Comparison of ENCODE assay signal across 11 cellular contexts in the genomic region with DNA sequence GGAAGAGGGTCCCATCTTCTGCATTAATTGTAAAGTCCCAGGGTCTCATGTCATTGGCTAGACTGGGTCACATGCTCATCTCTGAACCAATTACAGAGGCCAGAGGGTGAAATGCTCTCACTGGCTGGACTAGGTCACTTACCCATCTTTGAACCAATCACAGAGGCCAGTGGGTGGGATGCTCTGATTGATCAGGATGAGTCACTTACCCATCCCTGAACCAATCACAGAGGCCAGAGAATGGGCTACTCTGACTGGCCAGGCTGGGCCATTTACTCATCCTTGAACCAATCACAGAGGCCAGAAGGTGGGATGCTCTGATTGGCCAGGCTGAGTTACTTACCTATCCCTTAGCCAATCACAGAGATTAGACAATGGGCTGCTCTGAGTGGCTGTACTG. TPM values are rescaled to one million over a fixed set of nuclear protein-coding genes. Genes with fewer than 3 reads are reported as not detected.
DNase-seq lines count a peak whose midpoint lies in the region; ATAC-seq, FAIRE-seq and TF ChIP-seq lines count a peak whose summit lies in the region.
"Had no signal": no experiment of that assay in that cellular context is flagged by ENCODE, and none has a peak within 500 bp of the region (broad histone marks: within the 10 kb centered on the region; RNA-seq: fewer than 3 reads in every experiment).

No MANE protein-coding gene starts in this region.

- no peaks in the 10 kb centered on the region for H3K36me3 ChIP-seq in HEK293 (ENCODE audit: control insufficient read depth in 2 of 2, insufficient read depth in 1 of 2, low read length in 2 of 2)
- H3K36me3 ChIP-seq in pancreas, result no peaks in the 10 kb centered on the region
- H3K36me3 ChIP-seq in esophagus muscularis mucosa, result no peaks in the 10 kb centered on the region

- no peak overlapping the region for H3K27ac Mint-ChIP-seq in activated B cell treated with CpG ODN at 0.5 μM for 24 hours

- H3K27me3 Mint-ChIP-seq in activated B cell treated with CpG ODN at 0.5 μM for 24 hours, result no peaks in the 10 kb centered on the region

- H3K4me3 ChIP-seq in HEK293 (ENCODE audit: low read depth, low read length), result no peak overlapping the region
- H3K4me3 ChIP-seq in pancreas, result no peak overlapping the region
- H3K4me3 ChIP-seq in esophagus muscularis mucosa, result no peak overlapping the region

- H3K36me3 Mint-ChIP-seq in activated B cell treated with CpG ODN at 0.5 μM for 24 hours (ENCODE audit: low read depth), result no peaks in the 10 kb centered on the region

- TF ChIP-seq CTCF in HEK293 (tag by site-specific recombination; IDR thresholded peaks at IDR 0.05) (no peak), activated B cell treated with CpG ODN at 0.5 μM for 24 hours (IDR thresholded peaks at IDR 0.05) (no peak), pancreas (IDR thresholded peaks at IDR 0.05) (no peak), esophagus muscularis mucosa (IDR thresholded peaks at IDR 0.05) (no peak)

- H3K9me3 ChIP-seq in HEK293 (ENCODE audit: control insufficient read depth, insufficient read depth, low read depth, low read length) (no peaks in the 10 kb centered on the region), pancreas (no peaks in the 10 kb centered on the region), esophagus muscularis mucosa (peaks cover 0 to 12% (median 10%) of the 10 kb centered on the region in 4 donors)

- H3K4me3 Mint-ChIP-seq in activated B cell treated with CpG ODN at 0.5 μM for 24 hours, result no peak overlapping the region

- no peak for FAIRE-seq in pancreas (lab: Jason Lieb, UNC)
- FAIRE-seq: G401.6 had no signal

- TF ChIP-seq POLR2A in esophagus muscularis mucosa (IDR thresholded peaks at IDR 0.05; ENCODE audit: low read depth), result no peak

- H3K9me3 Mint-ChIP-seq in activated B cell treated with CpG ODN at 0.5 μM for 24 hours, result peaks cover 10% of the 10 kb centered on the region

- no peaks in the 10 kb centered on the region for H3K4me1 Mint-ChIP-seq in activated B cell treated with CpG ODN at 0.5 μM for 24 hours

- H3K4me1 ChIP-seq in HEK293 (ENCODE audit: control insufficient read depth, insufficient read depth, low read length) (no peaks in the 10 kb centered on the region), pancreas (no peaks in the 10 kb centered on the region), esophagus muscularis mucosa (peaks cover 0 to 4% (median 3%) of the 10 kb centered on the region in 4 donors)

- H3K27me3 ChIP-seq in pancreas (no peaks in the 10 kb centered on the region), esophagus muscularis mucosa (peaks cover 0 to 15% (median 0%) of the 10 kb centered on the region in 4 donors)

- no peak for TF ChIP-seq EP300 in esophagus muscularis mucosa (IDR thresholded peaks at IDR 0.05)

- peak; percentile 18 for ATAC-seq in activated B cell treated with CpG ODN at 0.5 μM for 24 hours (ENCODE audit: low read depth)
- ATAC-seq in pancreas, result no peak
- ATAC-seq in HG03442 (IDR thresholded peaks at IDR 0.05; ENCODE audit: unreplicated experiment), result no peak

- intact Hi-C loops in activated B cell treated with CpG ODN at 0.5 μM for 24 hours (cut with micrococcal nuclease), result no loop called here
- intact Hi-C loops in pancreas (cut with DNase I), result no loop called here
- intact Hi-C loops in esophagus muscularis mucosa (cut with DNase I), result no loop called here

- H3K27ac ChIP-seq in HEK293 (ENCODE audit: extremely low read depth, low read depth, low read length) (no peak overlapping the region), pancreas (no peak overlapping the region), esophagus muscularis mucosa (replicated peaks in 1 of 4) (no peak overlapping the region)

- DNase-seq in AG20443 (ENCODE audit: low spot score) (peak; percentile 36), activated B cell treated with CpG ODN at 0.5 μM for 24 hours (no peak), hepatic stellate cell (ENCODE audit: low spot score) (peak; percentile 74), pancreas (no peak), esophagus muscularis mucosa (ENCODE audit: extremely low spot score) (no peak), NCI-H2029 treated with DMSO at 0.1 percent for 48 hours (lab: John Stamatoyannopoulos, UW) (no peak)
- DNase-seq: head of caudate nucleus had no signal

- CTCF ChIA-PET in HEK293 (lab: Yijun Ruan, JAX) (interaction anchor here (0.6 kb wide), 1 partner anchor 53 kb away, joined by 3 read pairs; no protein-coding TSS in a partner anchor), activated B cell treated with CpG ODN at 0.5 μM for 24 hours (lab: Charles Lee) (no interaction called here)

- POLR2A ChIA-PET in HEK293 (lab: Yijun Ruan, JAX), result no interaction called here
- POLR2A ChIA-PET in activated B cell treated with CpG ODN at 0.5 μM for 24 hours (lab: Charles Lee), result no interaction called here

TF ChIP-seq in HEK293, 187 proteins besides CTCF, POLR2A, EP300 and RAD21:
- TF ChIP-seq SP2 (tag by site-specific recombination; IDR thresholded peaks at IDR 0.05), result peak; percentile 51
- no peak for TF ChIP-seq ZNF423 (tag by site-specific recombination; IDR thresholded peaks at IDR 0.05)
- TF ChIP-seq ZNF133 (tag by site-specific recombination; IDR thresholded peaks at IDR 0.05), result no peak
TF ChIP-seq in HEK293: peak in this region for 1.

RNA-seq across cellular contexts. Expression of a gene that starts 5.3 kb away (rescaled TPM):
- total RNA-seq in activated B cell treated with CpG ODN at 0.5 μM for 24 hours (not detected in 2 replicates), pancreas (1 to 10 TPM in 5 of 6 donors, under 1 TPM in 1; 0.63 to 2.6 (median 1.3) TPM), esophagus muscularis mucosa (1 to 10 TPM in 1 of 4 donors, not detected in 3; 2.0 TPM)
- polyA plus RNA-seq in pancreas, result 1 to 10 TPM; 1.3 to 7.5 TPM
- total RNA-seq: pulmonary artery endothelial cell had no signal

RNA-seq across cellular contexts. Expression of a gene that starts 41.0 kb away (rescaled TPM):
- 404 and 417 TPM in 2 replicates for total RNA-seq in activated B cell treated with CpG ODN at 0.5 μM for 24 hours
- 100 to 1,000 TPM in 5 of 6 donors, 10 to 100 TPM in 1; 83.3 to 160 (median 130) TPM for total RNA-seq in pancreas
- 100 to 1,000 TPM in 1 of 2 donors, 10 to 100 TPM in 1; 90.7 to 104 TPM for polyA plus RNA-seq in pancreas
- 100 to 1,000 TPM in 1 of 4 donors, 10 to 100 TPM in 3; 76.8 to 110 (median 95.3) TPM for total RNA-seq in esophagus muscularis mucosa

RNA-seq across cellular contexts. Expression of a gene that starts 47.5 kb away (rescaled TPM):
- total RNA-seq in activated B cell treated with CpG ODN at 0.5 μM for 24 hours, result not detected in 2 replicates
- 10 to 100 TPM in 1 of 6 donors, 1 to 10 TPM in 5; 3.5 to 12.6 (median 5.1) TPM for total RNA-seq in pancreas
- polyA plus RNA-seq in pancreas, result 10 to 100 TPM in 1 of 2 donors, 1 to 10 TPM in 1; 9.2 to 10.1 TPM
- total RNA-seq in esophagus muscularis mucosa, result 100 to 1,000 TPM in 1 of 4 donors, 10 to 100 TPM in 3; 42.8 to 119 (median 70.8) TPM

Comparison
In these comparisons a context has a peak if more than half of its experiments do, and no peak if none do; other contexts are left out.
1. DNase-seq: peak in AG20443 (single experiment) and hepatic stellate cell (single experiment); none in activated B cell treated with CpG ODN at 0.5 μM for 24 hours (single experiment), pancreas (0 of 6), esophagus muscularis mucosa (single experiment) and NCI-H2029 treated with DMSO at 0.1 percent for 48 hours (single experiment).